23 cellular contexts compared by ENCODE assay signal in genomic region chr3:39934696-39935095, GRCh38.
DNase-seq lines count a peak whose midpoint lies in the region; ATAC-seq and TF ChIP-seq lines count a peak whose summit lies in the region.
"Had no signal": no experiment of that assay in that cellular context is flagged by ENCODE, and none has a peak within 500 bp of the region (broad histone marks: within the 10 kb centered on the region; RNA-seq: fewer than 3 reads in every experiment).

No MANE protein-coding gene starts in this region.

- peak overlapping the region; percentile 38 for H3K27ac Mint-ChIP-seq in type B pancreatic cell
- H3K27ac Mint-ChIP-seq: B cell; CD4-positive, CD25-positive, alpha-beta regulatory T cell; IgD-negative memory B cell had no signal

- H3K9me3 Mint-ChIP-seq in type B pancreatic cell: no peaks in the 10 kb centered on the region

- H3K27me3 Mint-ChIP-seq in type B pancreatic cell: peaks cover 9% of the 10 kb centered on the region
- H3K27me3 Mint-ChIP-seq: B cell; CD4-positive, CD25-positive, alpha-beta regulatory T cell; IgD-negative memory B cell had no signal

- no peak overlapping the region for H3K4me3 Mint-ChIP-seq in type B pancreatic cell
- H3K4me3 Mint-ChIP-seq: B cell; CD4-positive, CD25-positive, alpha-beta regulatory T cell; IgD-negative memory B cell had no signal

- ATAC-seq in HG02588 (IDR thresholded peaks at IDR 0.05; ENCODE audit: unreplicated experiment): no peak
- ATAC-seq: GM12878, HCT116 had no signal

- DNase-seq in DMS 273 (lab: John Stamatoyannopoulos, UW; ENCODE audit: unreplicated experiment) (peak; percentile 29), DMS 273 treated with DMSO at 0.1 percent for 48 hours (lab: John Stamatoyannopoulos, UW) (no peak), cerebellar cortex (ENCODE audit: low spot score) (peak; percentile 94), inferior parietal cortex (ENCODE audit: extremely low spot score) (peak; percentile 38), type B pancreatic cell (ENCODE audit: extremely low spot score, unreplicated experiment) (no peak), COLO829 (ENCODE audit: low spot score) (no peak)
- no peak for DNase-seq in stimulated activated CD4-positive, alpha-beta T cell treated with anti-CD3 and anti-CD28 coated beads, Interleukin-1b, Interleukin-23, amount 100 ng/mL, for 48 hours
- DNase-seq: Caco-2; CD4-positive, CD25-positive, alpha-beta regulatory T cell; GOT3; Kasumi-1; MG63; NCI-H1092; NCI-H1436 treated with DMSO at 0.1 percent for 48 hours; NCI-H2029 treated with DMSO at 0.1 percent for 48 hours; NCI-H82; RPMI8226; SIG-M5 had no signal

- H3K36me3 Mint-ChIP-seq in type B pancreatic cell: no peaks in the 10 kb centered on the region
- H3K36me3 Mint-ChIP-seq: CD4-positive, CD25-positive, alpha-beta regulatory T cell; IgD-negative memory B cell had no signal

- peaks cover 8% of the 10 kb centered on the region for H3K4me1 Mint-ChIP-seq in type B pancreatic cell (ENCODE audit: unreplicated experiment)
- H3K4me1 Mint-ChIP-seq: B cell; CD4-positive, CD25-positive, alpha-beta regulatory T cell; IgD-negative memory B cell had no signal

- TF ChIP-seq CTCF in type B pancreatic cell (conservative IDR thresholded peaks at IDR 0.05): no peak

Comparison
In these comparisons a context has a peak if more than half of its experiments do, and no peak if none do; other contexts are left out.
1. DNase-seq: peak in DMS 273 (single experiment), cerebellar cortex (single experiment) and inferior parietal cortex (single experiment); none in DMS 273 treated with DMSO at 0.1 percent for 48 hours (single experiment), type B pancreatic cell (single experiment), stimulated activated CD4-positive, alpha-beta T cell treated with anti-CD3 and anti-CD28 coated beads, Interleukin-1b, Interleukin-23, amount 100 ng/mL, for 48 hours (single experiment) and COLO829 (single experiment).